9 cellular contexts compared by ENCODE assay signal in genomic region chr14:35355981-35356839, GRCh38. TPM values are rescaled to one million over a fixed set of nuclear protein-coding genes. Genes with fewer than 3 reads are reported as not detected.
A peak's percentile ranks its signal among the peaks of the same experiment; 100 is the strongest.
DNase-seq lines count a peak whose midpoint lies in the region; ATAC-seq, FAIRE-seq and TF ChIP-seq lines count a peak whose summit lies in the region.
"Had no signal": no experiment of that assay in that cellular context is flagged by ENCODE, and none has a peak within 500 bp of the region (broad histone marks: within the 10 kb centered on the region; RNA-seq: fewer than 3 reads in every experiment).

No MANE protein-coding gene starts in this region.

- TF ChIP-seq CTCF in lower lobe of right lung (IDR thresholded peaks at IDR 0.05), result no peak

- H3K9me3 Mint-ChIP-seq in activated T-cell treated with anti-CD3 and anti-CD28 coated beads, Interleukin-2, amount 50 U/mL, for 4 hours, result no peaks in the 10 kb centered on the region

- DNase-seq in AG20443 (ENCODE audit: low spot score) (peak; percentile 70), lower lobe of right lung (peak; percentile 43), NCI-H526 treated with DMSO at 0.1 percent for 48 hours (lab: John Stamatoyannopoulos, UW) (no peak), RCC 7860 (ENCODE audit: low spot score) (no peak)
- no peak for DNase-seq in activated T-cell treated with anti-CD3 and anti-CD28 coated beads, Interleukin-2, amount 50 U/mL, for 4 hours
- DNase-seq: NCI-H1417 treated with DMSO at 0.1 percent for 48 hours had no signal

- no peaks in the 10 kb centered on the region for H3K27me3 ChIP-seq in lower lobe of right lung (ENCODE audit: low read depth)

- H3K4me1 Mint-ChIP-seq in activated T-cell treated with anti-CD3 and anti-CD28 coated beads, Interleukin-2, amount 50 U/mL, for 4 hours (ENCODE audit: low read depth), result peaks cover 23% of the 10 kb centered on the region

- ATAC-seq in GM21529 (IDR thresholded peaks at IDR 0.05; ENCODE audit: unreplicated experiment) (peak; percentile 55), lower lobe of right lung (peak; percentile 51 to 81), GM21367 (IDR thresholded peaks at IDR 0.05; ENCODE audit: unreplicated experiment) (no peak), HG02970 (IDR thresholded peaks at IDR 0.05; ENCODE audit: low FRiP score, unreplicated experiment) (no peak)
- ATAC-seq in activated T-cell treated with anti-CD3 and anti-CD28 coated beads, Interleukin-2, amount 50 U/mL, for 4 hours, result peak; percentile 85 to 89

- intact Hi-C loops in lower lobe of right lung (cut with DNase I), result no loop called here

- H3K36me3 ChIP-seq in lower lobe of right lung, result no peaks in the 10 kb centered on the region

- H3K4me3 Mint-ChIP-seq in activated T-cell treated with anti-CD3 and anti-CD28 coated beads, Interleukin-2, amount 50 U/mL, for 4 hours, result no peak overlapping the region

- no peak overlapping the region for H3K4me3 ChIP-seq in lower lobe of right lung

- no peaks in the 10 kb centered on the region for H3K36me3 Mint-ChIP-seq in activated T-cell treated with anti-CD3 and anti-CD28 coated beads, Interleukin-2, amount 50 U/mL, for 4 hours (ENCODE audit: insufficient read depth)

- no peaks in the 10 kb centered on the region for H3K27me3 Mint-ChIP-seq in activated T-cell treated with anti-CD3 and anti-CD28 coated beads, Interleukin-2, amount 50 U/mL, for 4 hours (ENCODE audit: low read depth)

- peaks cover 38% of the 10 kb centered on the region for H3K4me1 ChIP-seq in lower lobe of right lung

- peak overlapping the region; percentile 20 for H3K27ac ChIP-seq in lower lobe of right lung

- H3K9me3 ChIP-seq in lower lobe of right lung, result no peaks in the 10 kb centered on the region

- FAIRE-seq in RCC 7860 (lab: Jason Lieb, UNC), result no peak

RNA-seq across cellular contexts. Expression of gene NFKBIA, which starts 48.3 kb away (rescaled TPM):
- total RNA-seq in activated T-cell treated with anti-CD3 and anti-CD28 coated beads, Interleukin-2, amount 50 U/mL, for 4 hours, result 100 to 1,000 TPM; 530 to 701 (median 599) TPM
- 331 TPM for total RNA-seq in lower lobe of right lung

Comparison
In these comparisons a context has a peak if more than half of its experiments do, and no peak if none do; other contexts are left out.
1. DNase-seq: peak in AG20443 (single experiment) and lower lobe of right lung (single experiment); none in activated T-cell treated with anti-CD3 and anti-CD28 coated beads, Interleukin-2, amount 50 U/mL, for 4 hours (single experiment), NCI-H526 treated with DMSO at 0.1 percent for 48 hours (single experiment) and RCC 7860 (single experiment).
2. ATAC-seq: peak in GM21529 (single experiment), activated T-cell treated with anti-CD3 and anti-CD28 coated beads, Interleukin-2, amount 50 U/mL, for 4 hours (2 of 2) and lower lobe of right lung (2 of 2); none in GM21367 (single experiment) and HG02970 (single experiment).